Comparison of ENCODE assay signal across 17 cellular contexts in the genomic region with DNA sequence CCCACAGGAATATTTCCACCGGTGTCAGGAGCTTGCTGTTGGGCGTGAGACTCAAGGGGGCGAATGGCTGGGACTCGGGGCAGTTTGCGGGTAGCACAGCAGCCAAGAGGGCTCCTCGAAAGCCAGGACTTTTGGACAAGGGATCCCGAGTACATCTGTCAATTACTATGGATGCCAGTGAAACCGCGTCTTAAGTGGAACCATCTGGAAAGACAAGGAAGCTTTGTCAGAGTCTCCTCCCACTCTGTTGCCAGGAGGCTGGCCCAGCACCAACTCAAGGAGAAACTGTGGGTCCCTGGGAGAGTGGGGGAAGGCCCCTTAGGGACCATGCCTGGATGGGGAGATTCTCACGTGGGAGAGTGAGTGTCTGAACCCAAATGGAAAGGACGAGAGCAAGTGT.
"Had no signal": no experiment of that assay in that cellular context is flagged by ENCODE, and none has a peak within 500 bp of the region (broad histone marks: within the 10 kb centered on the region; RNA-seq: fewer than 3 reads in every experiment).

No MANE protein-coding gene starts in this region.

- ATAC-seq: activated T-cell treated with anti-CD3 and anti-CD28 coated beads, Interleukin-2, amount 50 U/mL, for 72 hours; effector memory CD8-positive, alpha-beta T cell; left ventricle myocardium superior had no signal

- DNase-seq: activated CD4-positive, alpha-beta T cell treated with anti-CD3 and anti-CD28 coated beads for 1 hour; activated CD8-positive, alpha-beta memory T cell treated with anti-CD3 and anti-CD28 coated beads for 24 hours; activated effector memory CD4-positive, alpha-beta T cell treated with anti-CD3 and anti-CD28 coated beads, Interleukin-2, amount 50 U/mL, for 16 hours; activated T-cell treated with anti-CD3 and anti-CD28 coated beads, Interleukin-2, amount 50 U/mL, for 72 hours; amygdala; effector memory CD8-positive, alpha-beta T cell; left ventricle myocardium superior; occipital lobe; stimulated activated CD4-positive, alpha-beta T cell treated with anti-CD3 and anti-CD28 coated beads, Interleukin-12 subunit alpha, Interleukin-12 subunit beta, amount 100 ng/mL, for 4 hours; stimulated activated CD4-positive, alpha-beta T cell treated with anti-CD3 and anti-CD28 coated beads, Interleukin-1b, Interleukin-23, amount 100 ng/mL, for 48 hours; stimulated activated CD8-positive, alpha-beta memory T cell treated with anti-CD3 and anti-CD28 coated beads, Interleukin-4, amount 100 ng/mL, for 48 hours; stimulated activated naive CD4-positive, alpha-beta T cell; T-helper 2 cell; thyroid gland; WERI-Rb-1 had no signal

- H3K4me3 ChIP-seq: cardiac muscle cell, right atrium auricular region, thyroid gland had no signal
